ENCODE assay signal across 30 cellular contexts in genomic region chr2:189155795-189156194, GRCh38.
"Had no signal": no experiment of that assay in that cellular context is flagged by ENCODE, and none has a peak within 500 bp of the region (broad histone marks: within the 10 kb centered on the region; RNA-seq: fewer than 3 reads in every experiment).

No MANE protein-coding gene starts in this region.

- H3K4me3 ChIP-seq: left lung, lower lobe of right lung, neural progenitor cell, pancreas, prostate gland, skin epidermis, spleen, suprapubic skin, thoracic aorta, tibial artery, upper lobe of right lung had no signal

- H3K4me1 Mint-ChIP-seq: immature natural killer cell; naive B cell; natural killer cell; neural progenitor cell; stimulated activated effector memory CD8-positive, alpha-beta T cell treated with anti-CD3 and anti-CD28 coated beads, Interleukin-12 subunit alpha, Interleukin-12 subunit beta, amount 100 ng/mL, for 72 hours had no signal

- H3K4me3 Mint-ChIP-seq: immature natural killer cell; naive B cell; natural killer cell; nephron progenitor cell; neural progenitor cell; stimulated activated effector memory CD8-positive, alpha-beta T cell treated with anti-CD3 and anti-CD28 coated beads, Interleukin-12 subunit alpha, Interleukin-12 subunit beta, amount 100 ng/mL, for 72 hours; stimulated activated naive CD8-positive, alpha-beta T cell treated with anti-CD3 and anti-CD28 coated beads, Interleukin-15, Interleukin-2, amounts not matched to agents 100 ng/mL and 50 ng/mL, for 24 hours had no signal

- H3K27ac Mint-ChIP-seq: immature natural killer cell; naive B cell; natural killer cell; nephron progenitor cell; neural progenitor cell; stimulated activated effector memory CD8-positive, alpha-beta T cell treated with anti-CD3 and anti-CD28 coated beads, Interleukin-12 subunit alpha, Interleukin-12 subunit beta, amount 100 ng/mL, for 72 hours; stimulated activated naive CD8-positive, alpha-beta T cell treated with anti-CD3 and anti-CD28 coated beads, Interleukin-15, Interleukin-2, amounts not matched to agents 100 ng/mL and 50 ng/mL, for 24 hours had no signal

- H3K27me3 Mint-ChIP-seq: naive B cell; stimulated activated naive CD8-positive, alpha-beta T cell treated with anti-CD3 and anti-CD28 coated beads, Interleukin-15, Interleukin-2, amounts not matched to agents 100 ng/mL and 50 ng/mL, for 24 hours had no signal

- H3K36me3 Mint-ChIP-seq: immature natural killer cell; naive B cell; natural killer cell; neural progenitor cell; stimulated activated effector memory CD8-positive, alpha-beta T cell treated with anti-CD3 and anti-CD28 coated beads, Interleukin-12 subunit alpha, Interleukin-12 subunit beta, amount 100 ng/mL, for 72 hours had no signal

- DNase-seq: hypothalamus; immature natural killer cell; kidney; left colon; left lung; lower lobe of right lung; mammary epithelial cell; mesenchymal stem cell; naive B cell; natural killer cell; nephron progenitor cell; occipital lobe; pancreas; posterior cingulate gyrus; retina; right cardiac atrium; spleen; stimulated activated CD4-positive, alpha-beta T cell treated with anti-CD3 and anti-CD28 coated beads, Interleukin-4, amount 100 ng/mL, for 24 hours; stimulated activated naive CD4-positive, alpha-beta T cell; tibial artery; trophoblast cell; upper lobe of right lung had no signal

- H3K9me3 Mint-ChIP-seq: nephron progenitor cell; neural progenitor cell; stimulated activated effector memory CD8-positive, alpha-beta T cell treated with anti-CD3 and anti-CD28 coated beads, Interleukin-12 subunit alpha, Interleukin-12 subunit beta, amount 100 ng/mL, for 72 hours; stimulated activated naive CD8-positive, alpha-beta T cell treated with anti-CD3 and anti-CD28 coated beads, Interleukin-15, Interleukin-2, amounts not matched to agents 100 ng/mL and 50 ng/mL, for 24 hours had no signal

- ATAC-seq: left colon; left lung; lower lobe of right lung; natural killer cell; pancreas; right cardiac atrium; sciatic nerve; stimulated activated effector memory CD8-positive, alpha-beta T cell treated with anti-CD3 and anti-CD28 coated beads, Interleukin-12 subunit alpha, Interleukin-12 subunit beta, amount 100 ng/mL, for 72 hours; upper lobe of right lung had no signal
